Comparison of ENCODE assay signal across 22 cellular contexts in the genomic region with DNA sequence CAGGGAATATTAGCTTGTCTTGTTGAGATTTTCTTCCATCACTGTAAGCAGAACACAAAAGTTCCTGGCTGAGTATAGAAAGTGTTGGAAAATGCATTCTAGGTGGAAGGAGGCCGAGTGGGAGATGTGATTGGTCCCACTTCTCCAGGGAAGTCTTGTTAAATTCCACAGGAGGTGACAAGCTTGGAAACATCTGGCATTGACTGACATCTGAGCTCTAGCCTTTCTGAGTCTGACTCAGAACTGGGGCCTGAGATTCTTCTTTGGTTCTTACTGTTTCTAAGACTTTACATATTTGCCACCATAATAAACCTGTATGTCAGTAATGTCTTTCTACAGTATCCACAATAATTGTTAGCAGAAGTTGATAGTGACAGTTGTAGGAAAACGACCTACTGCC.
"Had no signal": no experiment of that assay in that cellular context is flagged by ENCODE, and none has a peak within 500 bp of the region (broad histone marks: within the 10 kb centered on the region; RNA-seq: fewer than 3 reads in every experiment).

No MANE protein-coding gene starts in this region.

- H3K27me3 ChIP-seq: cardiac muscle cell, SJCRH30 had no signal

- H3K36me3 ChIP-seq: SJCRH30 had no signal

- DNase-seq: activated CD4-positive, alpha-beta T cell treated with anti-CD3 and anti-CD28 coated beads, Interleukin-2, amount 10 ng/mL, durations not matched to agents 24 days and 14 days; activated CD4-positive, alpha-beta T cell treated with anti-CD3 and anti-CD28 coated beads, Interleukin-2, amount 50 U/mL, for 48 hours; activated CD4-positive, CD25-positive, alpha-beta regulatory T cell treated with anti-CD3 and anti-CD28 coated beads, Interleukin-2, amount 50 U/mL, for 72 hours; activated CD8-positive, alpha-beta memory T cell treated with anti-CD3 and anti-CD28 coated beads, Interleukin-2, amount 10 ng/mL, durations not matched to agents 7 days and 5 days; activated effector memory CD4-positive, alpha-beta T cell treated with Interleukin-2 at 50 U/mL for 16 hours; activated naive CD4-positive, alpha-beta T cell; activated T-cell treated with anti-CD3 and anti-CD28 coated beads, Interleukin-2, amount 50 U/mL, for 24 hours; amniotic stem cell; Karpas-422; NCI-H1048; NCI-H1417; NCI-H1930; NCI-H2171; NCI-H2227 treated with DMSO at 0.1 percent for 48 hours; NCI-H446 treated with DMSO at 0.1 percent for 48 hours; NCI-H524 treated with DMSO at 0.1 percent for 48 hours; NCI-H748 treated with DMSO at 0.1 percent for 48 hours; RPMI8226; SJCRH30; SW 1271 had no signal

- H3K4me3 ChIP-seq: cardiac muscle cell, K562, SJCRH30 had no signal

- H3K9me3 ChIP-seq: SJCRH30 had no signal

- H3K27ac ChIP-seq: cardiac muscle cell, SJCRH30 had no signal
